ENCODE assay signal across 9 cellular contexts in the genomic region with DNA sequence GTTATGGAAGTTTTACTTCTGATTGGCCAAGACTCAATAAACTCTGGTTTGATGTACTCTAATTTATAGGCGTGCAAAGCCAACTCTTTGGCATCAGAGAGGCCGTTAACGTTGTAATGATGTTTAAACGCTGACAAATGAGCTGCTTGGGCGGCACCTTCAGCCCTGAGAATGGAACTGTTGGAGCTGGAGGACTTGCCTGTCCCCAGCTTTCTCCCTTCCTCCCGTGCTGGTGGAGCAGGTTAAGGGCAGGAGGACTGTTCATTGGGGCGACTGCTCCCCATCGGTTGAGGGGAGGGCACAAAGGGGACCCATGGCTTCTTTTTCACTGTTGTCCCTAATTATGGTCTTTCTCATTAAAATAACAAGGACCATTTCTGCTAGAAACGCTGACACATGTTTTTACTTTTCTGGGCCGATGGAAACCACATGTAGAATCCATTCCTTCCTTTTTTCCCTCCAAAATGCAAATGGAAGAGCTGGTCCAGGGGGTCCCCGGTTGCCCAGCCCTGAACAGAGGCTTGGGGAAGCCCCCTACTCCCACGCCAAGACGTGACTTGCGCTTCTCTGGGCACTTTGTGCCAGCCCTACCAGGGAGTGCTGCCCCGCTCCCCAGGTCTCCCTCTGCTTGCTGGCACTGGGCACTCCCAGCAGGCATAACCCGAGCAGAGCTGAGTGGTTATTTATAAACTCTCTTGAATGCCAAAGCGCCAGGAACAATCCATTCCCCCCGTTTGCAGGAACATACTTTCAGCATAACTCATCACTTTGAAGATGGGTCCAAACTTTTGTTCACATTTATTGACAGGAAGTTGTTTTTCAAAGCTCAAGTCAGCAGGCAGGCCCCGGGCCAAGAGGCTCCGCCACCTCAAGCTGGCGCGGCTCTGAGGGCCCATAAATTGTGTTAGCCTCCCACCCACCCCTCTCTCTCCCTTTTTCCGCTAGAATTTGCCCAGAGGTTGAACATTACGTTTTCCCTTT.
DNase-seq lines count a peak whose midpoint lies in the region; ATAC-seq and TF ChIP-seq lines count a peak whose summit lies in the region.
"Had no signal": no experiment of that assay in that cellular context is flagged by ENCODE, and none has a peak within 500 bp of the region (broad histone marks: within the 10 kb centered on the region; RNA-seq: fewer than 3 reads in every experiment).

No MANE protein-coding gene starts in this region.

- DNase-seq in GM04503 (ENCODE audit: low read depth) (peak; percentile 88), amniotic epithelial cell (ENCODE audit: low read depth) (peak; percentile 86), left ventricle myocardium inferior (peak; percentile 51), sigmoid colon (peak; percentile 93), NOMO-1 treated with DMSO at 0.1 percent for 48 hours (lab: John Stamatoyannopoulos, UW; ENCODE audit: unreplicated experiment) (no peak), NCI-H774 (lab: John Stamatoyannopoulos, UW) (no peak), COLO668 (lab: John Stamatoyannopoulos, UW; ENCODE audit: unreplicated experiment) (no peak)

- H3K4me3 ChIP-seq in left ventricle myocardium inferior (no peak overlapping the region), sigmoid colon (no peak overlapping the region)

- ATAC-seq in HG02610 (IDR thresholded peaks at IDR 0.05; ENCODE audit: unreplicated experiment): no peak
- ATAC-seq: activated CD4-positive, CD25-positive, alpha-beta regulatory T cell treated with anti-CD3 and anti-CD28 coated beads, Interleukin-2, amount 50 U/mL, for 24 hours had no signal

- H3K9me3 ChIP-seq in left ventricle myocardium inferior (replicated peaks): no peaks in the 10 kb centered on the region
- H3K9me3 ChIP-seq in sigmoid colon: no peaks in the 10 kb centered on the region

- H3K27me3 ChIP-seq in left ventricle myocardium inferior (ENCODE audit: low read depth): peaks cover 8% of the 10 kb centered on the region
- H3K27me3 ChIP-seq in sigmoid colon: no peaks in the 10 kb centered on the region

- H3K36me3 ChIP-seq in left ventricle myocardium inferior (no peaks in the 10 kb centered on the region), sigmoid colon (no peaks in the 10 kb centered on the region)

- TF ChIP-seq POLR2A in sigmoid colon (IDR thresholded peaks at IDR 0.05): no peak

- WGBS in sigmoid colon, 2 donors: 32 to 47% methylated on average over 24 of the region's 24 CpGs

- peak; percentile 92 to 99 (median 97) for TF ChIP-seq EP300 in sigmoid colon (IDR thresholded peaks at IDR 0.05)

- H3K27ac ChIP-seq in left ventricle myocardium inferior (replicated peaks) (peak overlapping the region; percentile 80), sigmoid colon (peak overlapping the region; percentile 80 to 91 (median 85))

- intact Hi-C loops in left ventricle myocardium inferior (cut with micrococcal nuclease) (no loop called here), sigmoid colon (cut with DNase I) (loop anchor here (2.0 to 5.0 kb wide), 5 partner anchors 75 to 710 kb away; partner anchors contain the start of gene PER2)

- TF ChIP-seq CTCF in left ventricle myocardium inferior (IDR thresholded peaks at IDR 0.05; ENCODE audit: borderline replicate concordance) (no peak), sigmoid colon (IDR thresholded peaks at IDR 0.05) (no peak)

- H3K4me1 ChIP-seq in left ventricle myocardium inferior (peaks cover 31% of the 10 kb centered on the region), sigmoid colon (peaks cover 0 to 60% (median 48%) of the 10 kb centered on the region in 4 donors)

Comparison
In these comparisons a context has a peak if more than half of its experiments do, and no peak if none do; other contexts are left out.
1. DNase-seq: peak in GM04503 (single experiment), amniotic epithelial cell (single experiment), left ventricle myocardium inferior (single experiment) and sigmoid colon (single experiment); none in NOMO-1 treated with DMSO at 0.1 percent for 48 hours (single experiment), NCI-H774 (single experiment) and COLO668 (single experiment).